ENCODE assay signal across 8 cellular contexts in the genomic region with DNA sequence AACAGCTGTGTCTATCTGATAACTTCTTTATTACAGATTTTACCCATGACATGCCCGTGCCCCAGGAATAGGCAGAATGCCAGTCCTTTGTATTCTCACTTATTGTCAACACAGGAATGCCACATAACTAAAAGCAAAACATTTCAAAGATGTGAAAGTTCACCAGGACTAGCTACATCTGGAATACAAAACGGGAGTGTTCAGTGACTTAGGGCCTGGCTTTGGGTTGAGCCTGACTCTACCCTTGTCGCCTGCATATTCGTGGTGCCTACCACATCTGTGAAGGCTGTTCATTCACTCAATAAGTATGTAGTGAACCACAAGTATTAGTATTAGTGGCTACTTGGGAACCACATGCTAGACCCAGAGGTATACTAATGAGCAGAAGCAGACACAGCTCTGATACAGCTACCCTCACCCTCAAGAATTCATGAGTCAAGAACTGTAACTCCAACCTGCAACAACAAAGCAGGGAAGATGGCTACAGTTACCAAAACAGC. TPM values are rescaled to one million over a fixed set of nuclear protein-coding genes. Genes with fewer than 3 reads are reported as not detected.
DNase-seq lines count a peak whose midpoint lies in the region; ATAC-seq and TF ChIP-seq lines count a peak whose summit lies in the region.

No MANE protein-coding gene starts in this region.

- H3K36me3 ChIP-seq in stomach: peaks cover 0 to 4% (median 0%) of the 10 kb centered on the region in 4 donors
- no peaks in the 10 kb centered on the region for H3K36me3 ChIP-seq in HAP-1 (replicated peaks)

- H3K4me3 ChIP-seq in epithelial cell of proximal tubule (ENCODE audit: low read depth, low read length) (peak overlapping the region; percentile 67), stomach (peak overlapping the region in 3 of 4 donors; percentile 1 to 59 (median 53)), HAP-1 (no peak overlapping the region)

- TF ChIP-seq CTCF in epithelial cell of proximal tubule (conservative IDR thresholded peaks at IDR 0.05; ENCODE audit: low read depth, low read length): no peak
- TF ChIP-seq CTCF in stomach (IDR thresholded peaks at IDR 0.05): no peak

- H3K4me1 ChIP-seq in stomach (peaks cover 47 to 73% (median 60%) of the 10 kb centered on the region in 4 donors), HAP-1 (peaks cover 10% of the 10 kb centered on the region)

- H3K9me3 ChIP-seq in stomach (no peaks in the 10 kb centered on the region), HAP-1 (no peaks in the 10 kb centered on the region)

- DNase-seq in ELR (ENCODE audit: low read depth) (peak; percentile 43), LHCN-M2 (ENCODE audit: low read depth) (peak; percentile 89), epithelial cell of proximal tubule (ENCODE audit: low read depth) (peak; percentile 46), stomach (no peak), HAP-1 (ENCODE audit: low spot score in 2 of 2) (no peak), COLO668 (lab: John Stamatoyannopoulos, UW; ENCODE audit: unreplicated experiment) (no peak), superior temporal gyrus (ENCODE audit: extremely low spot score) (no peak)

- TF ChIP-seq POLR2A in stomach (IDR thresholded peaks at IDR 0.05): no peak

- TF ChIP-seq EP300 in stomach (IDR thresholded peaks at IDR 0.05): no peak

- in situ Hi-C loops in HAP-1 (cut with MboI; ENCODE audit: low sequenced_read_pairs): no loop called here

- WGBS in stomach, 5 donors: 13 to 40% (median 22%) methylated on average over 4 of the region's 4 CpGs

- ATAC-seq in GM21423 (IDR thresholded peaks at IDR 0.05; ENCODE audit: unreplicated experiment): peak; percentile 54

- intact Hi-C loops in stomach (cut with DNase I; ENCODE audit: low total_unique reads): no loop called here

- H3K27me3 ChIP-seq in stomach: no peaks in the 10 kb centered on the region
- H3K27me3 ChIP-seq in HAP-1 (ENCODE audit: low read depth): no peaks in the 10 kb centered on the region

- H3K27ac ChIP-seq in stomach: peak overlapping the region; percentile 20 to 91 (median 66)

RNA-seq across cellular contexts. Expression of a gene that starts 2.8 kb away (rescaled TPM):
- total RNA-seq in LHCN-M2 (2014; rRNA removed): not detected in 2 replicates
- polyA plus RNA-seq in LHCN-M2 (2012): not detected
- total RNA-seq in epithelial cell of proximal tubule: 26.3 and 36.2 TPM in 2 replicates
- 10 to 100 TPM in 4 of 5 donors, 1 to 10 TPM in 1; 4.0 to 84.2 (median 29.2) TPM for total RNA-seq in stomach
- polyA plus RNA-seq in stomach: 10 to 100 TPM; 18.4 to 54.3 (median 18.5) TPM

Comparison
In these comparisons a context has a peak if more than half of its experiments do, and no peak if none do; other contexts are left out.
1. DNase-seq: peak in ELR (single experiment), LHCN-M2 (single experiment) and epithelial cell of proximal tubule (single experiment); none in stomach (single experiment), HAP-1 (0 of 2), COLO668 (single experiment) and superior temporal gyrus (single experiment).